Comparison of ENCODE assay signal across 12 cellular contexts in the genomic region with DNA sequence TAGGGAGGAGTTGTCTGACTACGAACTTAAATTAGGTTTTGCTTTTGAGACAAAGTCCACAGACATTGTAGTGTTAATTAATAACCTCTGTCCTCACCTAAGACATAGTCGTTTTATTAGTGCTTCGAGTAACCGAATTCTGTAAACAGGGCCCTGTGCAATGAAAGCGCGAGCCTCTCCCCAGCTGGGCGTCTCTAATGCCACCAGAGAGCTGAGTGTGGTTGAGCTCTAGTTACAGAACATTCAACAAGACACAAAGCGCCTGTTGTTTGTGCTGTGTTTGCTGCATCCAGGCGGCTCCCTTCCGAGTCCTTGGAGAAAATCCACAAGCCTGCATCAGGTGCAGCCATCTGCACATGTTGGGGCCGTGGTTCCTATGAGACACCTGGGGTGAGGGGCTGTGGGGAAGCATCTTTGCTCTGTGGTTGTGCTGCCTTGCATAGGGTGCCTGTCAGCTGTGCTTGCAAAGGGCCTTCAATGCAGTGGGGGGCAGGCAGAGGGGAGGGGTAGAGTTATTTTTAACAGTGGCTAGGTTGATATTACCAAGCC.
DNase-seq lines count a peak whose midpoint lies in the region; TF ChIP-seq lines count a peak whose summit lies in the region.
"Had no signal": no experiment of that assay in that cellular context is flagged by ENCODE, and none has a peak within 500 bp of the region (broad histone marks: within the 10 kb centered on the region; RNA-seq: fewer than 3 reads in every experiment).

No MANE protein-coding gene starts in this region.

- no peak overlapping the region for H2AFZ ChIP-seq in Karpas-422 (ENCODE audit: low read length)

- H3K9me3 ChIP-seq in effector memory CD4-positive, alpha-beta T cell (ENCODE audit: control insufficient read depth, low read length): no peaks in the 10 kb centered on the region
- H3K9me3 ChIP-seq in tibial artery: no peaks in the 10 kb centered on the region
- no peaks in the 10 kb centered on the region for H3K9me3 ChIP-seq in Karpas-422 (ENCODE audit: low read length)
- H3K9me3 ChIP-seq: gastroesophageal sphincter had no signal

- intact Hi-C loops in head of caudate nucleus (cut with DNase I) (loop anchor here (5.0 kb wide), 1 partner anchor 64 kb away; a partner anchor contains a TSS), MCF 10A (cut with micrococcal nuclease) (no loop called here), tibial artery (cut with DNase I; ENCODE audit: low total_unique reads) (no loop called here)

- no peaks in the 10 kb centered on the region for H3K4me1 Mint-ChIP-seq in MCF 10A (ENCODE audit: insufficient read depth, unreplicated experiment)

- no peaks in the 10 kb centered on the region for H3K9me2 ChIP-seq in Karpas-422 (replicated peaks; ENCODE audit: insufficient read depth, low read length)

- H3K4me2 ChIP-seq in Karpas-422 (ENCODE audit: low read depth, low read length, poor library complexity, severe bottlenecking): no peak overlapping the region

- no peak overlapping the region for H3K4me3 Mint-ChIP-seq in MCF 10A (ENCODE audit: unreplicated experiment)
- H3K4me3 Mint-ChIP-seq: natural killer cell had no signal

- no peaks in the 10 kb centered on the region for H3K27me3 ChIP-seq in effector memory CD4-positive, alpha-beta T cell (replicated peaks; ENCODE audit: control insufficient read depth, insufficient read depth, low read length, poor library complexity, severe bottlenecking)
- no peaks in the 10 kb centered on the region for H3K27me3 ChIP-seq in tibial artery
- no peaks in the 10 kb centered on the region for H3K27me3 ChIP-seq in Karpas-422 (ENCODE audit: low read length)
- H3K27me3 ChIP-seq: gastroesophageal sphincter had no signal

- no TSS peak for BruUV-seq in MCF 10A (replicated peaks; lab: Mats Ljungman, UMichigan)

- H4K20me1 ChIP-seq in Karpas-422 (ENCODE audit: insufficient read depth, low read depth, low read length): no peaks in the 10 kb centered on the region

- DNase-seq in GDM1 (lab: John Stamatoyannopoulos, UW) (peak; percentile 50), NCI-H2171 (lab: John Stamatoyannopoulos, UW) (peak; percentile 78), head of caudate nucleus (peak; percentile 53 to 91 (median 78)), pons (ENCODE audit: low spot score) (peak; percentile 97), MCF 10A (ENCODE audit: unreplicated experiment) (no peak), tibial artery (no peak), Karpas-422 (no peak)
- no peak for DNase-seq in effector memory CD4-positive, alpha-beta T cell
- DNase-seq: central memory CD4-positive, alpha-beta T cell; natural killer cell; NCI-H1694 treated with DMSO at 0.1 percent for 48 hours had no signal

- H3K9ac ChIP-seq in Karpas-422 (ENCODE audit: low read length): no peak overlapping the region

- H3K27ac ChIP-seq in effector memory CD4-positive, alpha-beta T cell (ENCODE audit: insufficient read depth, low read length, poor library complexity, severe bottlenecking): no peak overlapping the region
- H3K27ac ChIP-seq in tibial artery (no peak overlapping the region), Karpas-422 (ENCODE audit: low read length) (no peak overlapping the region)
- H3K27ac ChIP-seq: gastroesophageal sphincter had no signal

- CTCF ChIA-PET in MCF 10A (lab: Yijun Ruan, JAX): no interaction called here

- H3K27me3 Mint-ChIP-seq in MCF 10A (ENCODE audit: insufficient read depth, unreplicated experiment): no peaks in the 10 kb centered on the region

- POLR2A ChIA-PET in MCF 10A (lab: Yijun Ruan, JAX): no interaction called here

- H3K79me2 ChIP-seq in Karpas-422 (ENCODE audit: low read length): no peaks in the 10 kb centered on the region

- no peaks in the 10 kb centered on the region for H3K36me3 Mint-ChIP-seq in MCF 10A (ENCODE audit: insufficient read depth, unreplicated experiment)
- H3K36me3 Mint-ChIP-seq: natural killer cell had no signal

- H3K4me1 ChIP-seq in effector memory CD4-positive, alpha-beta T cell (ENCODE audit: control insufficient read depth, insufficient read depth, low read length, poor library complexity, severe bottlenecking): no peaks in the 10 kb centered on the region
- peaks cover 0 to 12% (median 9%) of the 10 kb centered on the region in 4 donors for H3K4me1 ChIP-seq in tibial artery
- peaks cover 7% of the 10 kb centered on the region for H3K4me1 ChIP-seq in Karpas-422 (ENCODE audit: low read length)
- H3K4me1 ChIP-seq: gastroesophageal sphincter had no signal

- H3K9me3 Mint-ChIP-seq in MCF 10A (ENCODE audit: unreplicated experiment): no peaks in the 10 kb centered on the region
- H3K9me3 Mint-ChIP-seq: natural killer cell had no signal

- no peak overlapping the region for H3K4me3 ChIP-seq in effector memory CD4-positive, alpha-beta T cell (ENCODE audit: insufficient read depth, low read depth, low read length, poor library complexity, severe bottlenecking)
- H3K4me3 ChIP-seq in tibial artery (no peak overlapping the region), Karpas-422 (ENCODE audit: low read length) (no peak overlapping the region)
- H3K4me3 ChIP-seq: gastroesophageal sphincter had no signal

- TF ChIP-seq CTCF in MCF 10A (IDR thresholded peaks at IDR 0.05; ENCODE audit: unreplicated experiment) (no peak), tibial artery (IDR thresholded peaks at IDR 0.05) (no peak)

- no peaks in the 10 kb centered on the region for H3K36me3 ChIP-seq in effector memory CD4-positive, alpha-beta T cell (ENCODE audit: control insufficient read depth, insufficient read depth, low read length)
- no peaks in the 10 kb centered on the region for H3K36me3 ChIP-seq in tibial artery
- no peaks in the 10 kb centered on the region for H3K36me3 ChIP-seq in Karpas-422 (ENCODE audit: insufficient read depth, low read length)
- H3K36me3 ChIP-seq: gastroesophageal sphincter had no signal

- no peak overlapping the region for H3K27ac Mint-ChIP-seq in MCF 10A (ENCODE audit: low read depth, unreplicated experiment)
- H3K27ac Mint-ChIP-seq: natural killer cell had no signal

Comparison
In these comparisons a context has a peak if more than half of its experiments do, and no peak if none do; other contexts are left out.
1. DNase-seq: peak in GDM1 (single experiment), NCI-H2171 (single experiment), head of caudate nucleus (42 of 42) and pons (single experiment); none in effector memory CD4-positive, alpha-beta T cell (0 of 3), MCF 10A (single experiment), tibial artery (0 of 2) and Karpas-422 (single experiment).